Comparison of ENCODE assay signal across 11 cellular contexts in genomic region chr17:37177234-37177633, GRCh38.
DNase-seq lines count a peak whose midpoint lies in the region; ATAC-seq lines count a peak whose summit lies in the region.
"Had no signal": no experiment of that assay in that cellular context is flagged by ENCODE, and none has a peak within 500 bp of the region (broad histone marks: within the 10 kb centered on the region; RNA-seq: fewer than 3 reads in every experiment).

No MANE protein-coding gene starts in this region.

- no peaks in the 10 kb centered on the region for H3K27me3 Mint-ChIP-seq in natural killer cell treated with Interleukin-12 subunit alpha and Interleukin-12 subunit beta and Interleukin-15 and Interleukin-18, amount 100 ng/mL, for 72 hours
- H3K27me3 Mint-ChIP-seq: activated CD8-positive, alpha-beta T cell treated with anti-CD3 and anti-CD28 coated beads for 36 hours; CD4-positive, alpha-beta memory T cell had no signal

- ATAC-seq in HG03025 (IDR thresholded peaks at IDR 0.05; ENCODE audit: low FRiP score, unreplicated experiment): no peak
- ATAC-seq in natural killer cell treated with Interleukin-12 subunit alpha and Interleukin-12 subunit beta and Interleukin-15 and Interleukin-18, amount 100 ng/mL, for 72 hours: no peak
- ATAC-seq: activated CD8-positive, alpha-beta T cell treated with anti-CD3 and anti-CD28 coated beads for 36 hours had no signal

- DNase-seq in NCI-H1092 treated with DMSO at 0.1 percent for 48 hours (lab: John Stamatoyannopoulos, UW): peak; percentile 43
- DNase-seq in NCI-H345 treated with DMSO at 0.1 percent for 48 hours (lab: John Stamatoyannopoulos, UW; ENCODE audit: unreplicated experiment): peak; percentile 19
- no peak for DNase-seq in epithelial cell of prostate (ENCODE audit: low read depth, low spot score)
- DNase-seq in renal cortical epithelial cell (ENCODE audit: low read depth): peak; percentile 59
- DNase-seq in SIG-M5 (lab: John Stamatoyannopoulos, UW): no peak
- DNase-seq in natural killer cell treated with Interleukin-12 subunit alpha and Interleukin-12 subunit beta and Interleukin-15 and Interleukin-18, amount 100 ng/mL, for 72 hours (ENCODE audit: low spot score): no peak
- DNase-seq: activated CD8-positive, alpha-beta T cell treated with anti-CD3 and anti-CD28 coated beads for 36 hours; activated effector memory CD4-positive, alpha-beta T cell treated with Interleukin-2 at 50 U/mL for 16 hours; CD4-positive, alpha-beta memory T cell; cerebellar nuclear complex had no signal

- peak overlapping the region; percentile 76 for H3K27ac ChIP-seq in epithelial cell of prostate

- H3K27ac Mint-ChIP-seq in natural killer cell treated with Interleukin-12 subunit alpha and Interleukin-12 subunit beta and Interleukin-15 and Interleukin-18, amount 100 ng/mL, for 72 hours: no peak overlapping the region
- H3K27ac Mint-ChIP-seq: activated CD8-positive, alpha-beta T cell treated with anti-CD3 and anti-CD28 coated beads for 36 hours had no signal

- H3K9me3 Mint-ChIP-seq in natural killer cell treated with Interleukin-12 subunit alpha and Interleukin-12 subunit beta and Interleukin-15 and Interleukin-18, amount 100 ng/mL, for 72 hours: no peaks in the 10 kb centered on the region
- H3K9me3 Mint-ChIP-seq: activated CD8-positive, alpha-beta T cell treated with anti-CD3 and anti-CD28 coated beads for 36 hours; CD4-positive, alpha-beta memory T cell had no signal

- no peaks in the 10 kb centered on the region for H3K4me1 Mint-ChIP-seq in natural killer cell treated with Interleukin-12 subunit alpha and Interleukin-12 subunit beta and Interleukin-15 and Interleukin-18, amount 100 ng/mL, for 72 hours (ENCODE audit: low read depth in 2 of 2)
- H3K4me1 Mint-ChIP-seq: CD4-positive, alpha-beta memory T cell had no signal

- no peak overlapping the region for H3K4me3 Mint-ChIP-seq in natural killer cell treated with Interleukin-12 subunit alpha and Interleukin-12 subunit beta and Interleukin-15 and Interleukin-18, amount 100 ng/mL, for 72 hours
- H3K4me3 Mint-ChIP-seq: activated CD8-positive, alpha-beta T cell treated with anti-CD3 and anti-CD28 coated beads for 36 hours; CD4-positive, alpha-beta memory T cell had no signal

- H3K36me3 Mint-ChIP-seq in natural killer cell treated with Interleukin-12 subunit alpha and Interleukin-12 subunit beta and Interleukin-15 and Interleukin-18, amount 100 ng/mL, for 72 hours: peaks cover 12% of the 10 kb centered on the region

Comparison
In these comparisons a context has a peak if more than half of its experiments do, and no peak if none do; other contexts are left out.
1. DNase-seq: peak in NCI-H1092 treated with DMSO at 0.1 percent for 48 hours (single experiment), NCI-H345 treated with DMSO at 0.1 percent for 48 hours (single experiment) and renal cortical epithelial cell (single experiment); none in epithelial cell of prostate (single experiment), SIG-M5 (single experiment) and natural killer cell treated with Interleukin-12 subunit alpha and Interleukin-12 subunit beta and Interleukin-15 and Interleukin-18, amount 100 ng/mL, for 72 hours (single experiment).